7 cellular contexts compared by ENCODE assay signal in genomic region chr13:44197791-44198770, GRCh38.
DNase-seq lines count a peak whose midpoint lies in the region; ATAC-seq, FAIRE-seq and TF ChIP-seq lines count a peak whose summit lies in the region.

No MANE protein-coding gene starts in this region.

- H3K36me3 Mint-ChIP-seq in T-helper 17 cell (ENCODE audit: low read depth) (peaks cover 5% of the 10 kb centered on the region), Calu3 (ENCODE audit: insufficient read depth, unreplicated experiment) (peaks cover 6% of the 10 kb centered on the region)

- H3K4me3 Mint-ChIP-seq in T-helper 17 cell (no peak overlapping the region), Calu3 (ENCODE audit: low read depth, unreplicated experiment) (no peak overlapping the region)

- intact Hi-C loops in Calu3 (cut with micrococcal nuclease; ENCODE audit: unreplicated experiment) = no loop called here

- no peaks in the 10 kb centered on the region for H3K9me3 ChIP-seq in T-helper 17 cell (ENCODE audit: control insufficient read depth, low read length, poor library complexity, severe bottlenecking)

- DNase-seq in T-helper 17 cell (no peak), omental fat pad (ENCODE audit: low spot score) (no peak), Calu3 (no peak), urothelium cell line (ENCODE audit: low spot score) (no peak), hypothalamus (lab: John Stamatoyannopoulos, UW) (no peak)

- H3K27ac Mint-ChIP-seq in T-helper 17 cell (peak overlapping the region; percentile 39), Calu3 (ENCODE audit: unreplicated experiment) (no peak overlapping the region)

- peak; percentile 86 for ATAC-seq in GM19035 (IDR thresholded peaks at IDR 0.05; ENCODE audit: unreplicated experiment)
- ATAC-seq in HG02884 (IDR thresholded peaks at IDR 0.05; ENCODE audit: unreplicated experiment) = peak; percentile 92
- peak; percentile 61 for ATAC-seq in T-helper 17 cell
- peak; percentile 52 for ATAC-seq in omental fat pad (ENCODE audit: low FRiP score)

- no peaks in the 10 kb centered on the region for H3K9me3 Mint-ChIP-seq in Calu3 (ENCODE audit: low read depth, unreplicated experiment)

- TF ChIP-seq CTCF in omental fat pad (IDR thresholded peaks at IDR 0.05) = no peak
- no peak for TF ChIP-seq CTCF in Calu3 (IDR thresholded peaks at IDR 0.05; ENCODE audit: unreplicated experiment)

- no peak for FAIRE-seq in urothelium cell line (lab: Jason Lieb, UNC)

- H3K4me1 Mint-ChIP-seq in T-helper 17 cell (peaks cover 22% of the 10 kb centered on the region), Calu3 (ENCODE audit: low read depth, unreplicated experiment) (peaks cover 19% of the 10 kb centered on the region)

- no TSS peak for BruUV-seq in Calu3 (replicated peaks; lab: Mats Ljungman, UMichigan)

- peaks cover 9% of the 10 kb centered on the region for H3K27me3 Mint-ChIP-seq in T-helper 17 cell
- no peaks in the 10 kb centered on the region for H3K27me3 Mint-ChIP-seq in Calu3 (ENCODE audit: unreplicated experiment)

- CTCF ChIA-PET in Calu3 (lab: Charles Lee) = interaction anchor here (0.6 kb wide), 1 partner anchor 296 kb away, joined by 3 read pairs; no protein-coding TSS in a partner anchor
